In genomic region chr19:41339936-41340335, GRCh38 we compare ENCODE assay signal across 1 cellular context.
TF ChIP-seq lines count a peak whose summit lies in the region.

No MANE protein-coding gene starts in this region.

TF ChIP-seq in K562, 482 proteins besides CTCF, POLR2A, EP300 and RAD21:
- TF ChIP-seq ERF (CRISPR knock-in tag; IDR thresholded peaks at IDR 0.05) (no peak), SRSF9 (IDR thresholded peaks at IDR 0.05; ENCODE audit: borderline replicate concordance, low read depth, low read length) (no peak), HMBOX1 (IDR thresholded peaks at IDR 0.05) (no peak), ZNF589 (CRISPR knock-in tag; IDR thresholded peaks at IDR 0.05; ENCODE audit: low read depth) (no peak), POLR2H (tag; IDR thresholded peaks at IDR 0.05; ENCODE audit: low read depth) (no peak), ETS1 (conservative IDR thresholded peaks at IDR 0.05; ENCODE audit: control insufficient read depth, low read depth, low read length) (no peak), PRMT5 (CRISPR knock-in tag; IDR thresholded peaks at IDR 0.05) (no peak), SP2 (IDR thresholded peaks at IDR 0.05; ENCODE audit: extremely low read depth, low read depth, low read length, poor library complexity, severe bottlenecking) (no peak), THAP7 (CRISPR knock-in tag; IDR thresholded peaks at IDR 0.05) (no peak), FOXJ2 (tag; IDR thresholded peaks at IDR 0.05) (no peak), SPI1 (IDR thresholded peaks at IDR 0.05; ENCODE audit: borderline replicate concordance, low read depth, low read length) (no peak), DEAF1 (CRISPR knock-in tag; IDR thresholded peaks at IDR 0.05) (no peak), ZNF586 (CRISPR knock-in tag; conservative IDR thresholded peaks at IDR 0.05) (no peak), ELF4 (CRISPR knock-in tag; IDR thresholded peaks at IDR 0.05) (no peak), RUNX1 (IDR thresholded peaks at IDR 0.05; ENCODE audit: low read depth) (no peak), RBM14 (IDR thresholded peaks at IDR 0.05; ENCODE audit: borderline replicate concordance, insufficient read depth, low read depth, low read length) (no peak), NFATC3 (IDR thresholded peaks at IDR 0.05) (no peak), NCOA1 (IDR thresholded peaks at IDR 0.05; ENCODE audit: low read depth) (no peak), TAF1 (IDR thresholded peaks at IDR 0.05; ENCODE audit: control insufficient read depth, extremely low read depth, insufficient read depth, low read length, severe bottlenecking) (no peak), ZNF518B (CRISPR knock-in tag; IDR thresholded peaks at IDR 0.05) (no peak)
